In genomic region chr19:35249146-35249847, GRCh38 we compare ENCODE assay signal across 8 cellular contexts. TPM values are rescaled to one million over a fixed set of nuclear protein-coding genes. Genes with fewer than 3 reads are reported as not detected.
DNase-seq lines count a peak whose midpoint lies in the region; ATAC-seq and TF ChIP-seq lines count a peak whose summit lies in the region.
"Had no signal": no experiment of that assay in that cellular context is flagged by ENCODE, and none has a peak within 500 bp of the region (broad histone marks: within the 10 kb centered on the region; RNA-seq: fewer than 3 reads in every experiment).

No MANE protein-coding gene starts in this region.

- peak overlapping the region; percentile 64 for H3K27ac Mint-ChIP-seq in endothelial cell (ENCODE audit: unreplicated experiment)

- H3K27ac ChIP-seq in ovary, result no peak overlapping the region

- H3K36me3 ChIP-seq in ovary, result no peaks in the 10 kb centered on the region

- ATAC-seq in GM18909 (IDR thresholded peaks at IDR 0.05; ENCODE audit: poor library complexity, unreplicated experiment), result peak; percentile 4
- no peak for ATAC-seq in HG02623 (IDR thresholded peaks at IDR 0.05; ENCODE audit: unreplicated experiment)

- WGBS in ovary, 3 donors, result 2 to 4% (median 2%) methylated on average over 39 of the region's 39 CpGs

- TF ChIP-seq CTCF in endothelial cell (IDR thresholded peaks at IDR 0.05; ENCODE audit: unreplicated experiment) (no peak), ovary (IDR thresholded peaks at IDR 0.05) (no peak)

- no peaks in the 10 kb centered on the region for H3K27me3 ChIP-seq in ovary

- H3K27me3 Mint-ChIP-seq in endothelial cell (ENCODE audit: unreplicated experiment), result peaks cover 15% of the 10 kb centered on the region

- H3K9me3 ChIP-seq in ovary, result peaks cover 0 to 2% of the 10 kb centered on the region in 2 donors

- peak overlapping the region; percentile 96 for H3K4me3 Mint-ChIP-seq in endothelial cell (ENCODE audit: unreplicated experiment)

- TF ChIP-seq POLR2A in ovary (IDR thresholded peaks at IDR 0.05), result no peak

- no peaks in the 10 kb centered on the region for H3K9me3 Mint-ChIP-seq in endothelial cell (ENCODE audit: unreplicated experiment)

- no peak for TF ChIP-seq EP300 in ovary (IDR thresholded peaks at IDR 0.05)

- peak overlapping the region; percentile 41 for H3K4me3 ChIP-seq in ovary

- peaks cover 8% of the 10 kb centered on the region for H3K36me3 Mint-ChIP-seq in endothelial cell (ENCODE audit: low read depth, unreplicated experiment)

- DNase-seq in HuH-7.5 (ENCODE audit: low spot score), result peak; percentile 48
- no peak for DNase-seq in endothelial cell (ENCODE audit: low spot score)
- peak in 1 of 5 donors; percentile 28 for DNase-seq in ovary
- no peak for DNase-seq in DMS153 treated with DMSO at 0.1 percent for 48 hours (lab: John Stamatoyannopoulos, UW; ENCODE audit: unreplicated experiment)
- no peak for DNase-seq in anterior cingulate cortex (lab: John Stamatoyannopoulos, UW)

- peaks cover 2% of the 10 kb centered on the region for H3K4me1 ChIP-seq in ovary (ENCODE audit: insufficient read depth)

- peaks cover 22% of the 10 kb centered on the region for H3K4me1 Mint-ChIP-seq in endothelial cell (ENCODE audit: unreplicated experiment)

- intact Hi-C loops in ovary (cut with DNase I), result no loop called here

RNA-seq across cellular contexts. Expression of gene LSR, which starts 0.5 kb away (rescaled TPM):
- 35.9 TPM for total RNA-seq in endothelial cell (ENCODE audit: unreplicated experiment)
- 10 to 100 TPM in 4 of 7 donors, 1 to 10 TPM in 3; 7.2 to 69.8 (median 12.9) TPM for total RNA-seq in ovary
- polyA plus RNA-seq in ovary, result 10 to 100 TPM in 1 of 2 donors, 1 to 10 TPM in 1; 3.3 to 13.4 TPM

RNA-seq across cellular contexts. Expression of gene USF2, which starts 19.5 kb away (rescaled TPM):
- 92.2 TPM for total RNA-seq in endothelial cell (ENCODE audit: unreplicated experiment)
- 100 to 1,000 TPM; 105 to 218 (median 159) TPM for total RNA-seq in ovary
- polyA plus RNA-seq in ovary, result 100 to 1,000 TPM; 130 to 169 TPM

RNA-seq across cellular contexts. Expression of gene FAM187B, which starts 20.8 kb away (rescaled TPM):
- total RNA-seq in endothelial cell (ENCODE audit: unreplicated experiment) (not detected), ovary (not detected)
- polyA plus RNA-seq in ovary, result under 1 TPM in 1 of 2 donors, not detected in 1; 0.06 TPM
- total RNA-seq: myocyte had no signal

RNA-seq across cellular contexts. Expression of gene HAMP, which starts 33.0 kb away (rescaled TPM):
- total RNA-seq in endothelial cell (ENCODE audit: unreplicated experiment), result 0.74 TPM
- 1 to 10 TPM in 3 of 7 donors, under 1 TPM in 2, not detected in 2; 0.43 to 4.0 (median 1.3) TPM for total RNA-seq in ovary
- polyA plus RNA-seq in ovary, result 1 to 10 TPM in 1 of 2 donors, not detected in 1; 1.1 TPM
- total RNA-seq: myocyte had no signal

RNA-seq across cellular contexts. Expression of gene MAG, which starts 42.7 kb away (rescaled TPM):
- total RNA-seq in endothelial cell (ENCODE audit: unreplicated experiment) (not detected), ovary (100 to 1,000 TPM in 3 of 7 donors, 10 to 100 TPM in 4; 58.0 to 146 (median 94.2) TPM)
- polyA plus RNA-seq in ovary, result 100 to 1,000 TPM in 1 of 2 donors, 1 to 10 TPM in 1; 1.1 to 106 TPM
- total RNA-seq: myocyte had no signal
